2 cellular contexts compared by ENCODE assay signal in the genomic region with DNA sequence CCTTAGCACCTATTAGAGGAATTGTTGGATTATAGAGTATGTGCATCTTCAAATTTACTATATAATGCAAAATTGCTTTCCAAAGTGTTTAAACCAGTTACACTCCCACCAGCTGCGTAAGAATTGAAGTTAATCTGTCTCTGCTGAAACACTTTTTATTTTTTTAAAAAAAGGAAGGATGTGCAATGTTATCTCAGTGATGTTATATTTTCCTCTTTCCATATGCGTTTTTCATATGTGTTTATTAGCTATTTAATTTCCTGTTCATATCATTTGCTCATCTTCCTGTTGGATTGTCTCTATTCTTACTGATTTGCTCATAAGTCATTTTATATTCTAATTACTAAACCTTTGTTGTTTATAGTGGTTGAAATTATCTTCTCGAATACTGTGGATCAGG.
"Had no signal": no experiment of that assay in that cellular context is flagged by ENCODE, and none has a peak within 500 bp of the region (broad histone marks: within the 10 kb centered on the region; RNA-seq: fewer than 3 reads in every experiment).

No MANE protein-coding gene starts in this region.

- DNase-seq: GDM1, GF-D8 had no signal
